ENCODE assay signal across 19 cellular contexts in genomic region chr21:45434645-45435217, GRCh38. TPM values are rescaled to one million over a fixed set of nuclear protein-coding genes. Genes with fewer than 3 reads are reported as not detected.
DNase-seq lines count a peak whose midpoint lies in the region; ATAC-seq and TF ChIP-seq lines count a peak whose summit lies in the region.
"Had no signal": no experiment of that assay in that cellular context is flagged by ENCODE, and none has a peak within 500 bp of the region (broad histone marks: within the 10 kb centered on the region; RNA-seq: fewer than 3 reads in every experiment).

No MANE protein-coding gene starts in this region.

- H3K4me1 Mint-ChIP-seq in H9 = peaks cover 53 to 55% of the 10 kb centered on the region in 2 experiments

- no peak overlapping the region for H3K56ac ChIP-seq in H9 (ENCODE audit: insufficient read length, low read depth, low read length)

- H2BK20ac ChIP-seq in H9 (ENCODE audit: low read depth, low read length, poor library complexity, severe bottlenecking) = no peak overlapping the region

- BruUV-seq in Panc1 (replicated peaks; lab: Mats Ljungman, UMichigan) = no TSS peak

- H2BK15ac ChIP-seq in H9 (ENCODE audit: low read depth, low read length) (no peak overlapping the region), mesenchymal stem cell (ENCODE audit: low read depth, poor library complexity, severe bottlenecking) (peak overlapping the region; percentile 23)

- no peak overlapping the region for H3K23ac ChIP-seq in H9 (ENCODE audit: insufficient read length, low read depth, low read length)
- no peak overlapping the region for H3K23ac ChIP-seq in mesenchymal stem cell (ENCODE audit: low read length in 2 of 2)

- no peak overlapping the region for H4K8ac ChIP-seq in H9 (replicated peaks; ENCODE audit: insufficient read length, low read depth, low read length)
- no peak overlapping the region for H4K8ac ChIP-seq in mesenchymal stem cell (ENCODE audit: low read length)

- H3K4me2 ChIP-seq in H9 (ENCODE audit: insufficient read depth, insufficient read length, low read length) (no peak overlapping the region), mesenchymal stem cell (ENCODE audit: low read length, poor library complexity, severe bottlenecking) (no peak overlapping the region)
- H3K4me2 ChIP-seq: PC-9, SK-N-SH had no signal

- no peak overlapping the region for H4K91ac ChIP-seq in H9 (ENCODE audit: insufficient read length, low read depth, low read length)
- peak overlapping the region; percentile 52 for H4K91ac ChIP-seq in mesenchymal stem cell (ENCODE audit: low read length)

- POLR2A ChIA-PET in Panc1 (lab: Charles Lee) = no interaction called here

- CTCF ChIA-PET in Panc1 (lab: Charles Lee) = no interaction called here

- H3K36me3 ChIP-seq in Panc1 (ENCODE audit: control insufficient read depth, insufficient read depth, low read length) (no peaks in the 10 kb centered on the region), mesenchymal stem cell (ENCODE audit: control insufficient read depth in 1 of 2, insufficient read depth in 2 of 2, low read depth in 1 of 2, low read length in 2 of 2) (peaks cover 0 to 43% of the 10 kb centered on the region in 2 experiments), tibial artery (no peaks in the 10 kb centered on the region)

- no peak overlapping the region for H2BK120ac ChIP-seq in H9 (ENCODE audit: low read depth, low read length, poor library complexity, severe bottlenecking)
- H2BK120ac ChIP-seq in mesenchymal stem cell (ENCODE audit: low read depth, low read length) = no peak overlapping the region

- H3K14ac ChIP-seq in H9 (ENCODE audit: insufficient read depth, low read length) (no peak overlapping the region), mesenchymal stem cell (ENCODE audit: low read length in 2 of 2) (no peak overlapping the region)

- no peak for TF ChIP-seq CTCF in H9 (conservative IDR thresholded peaks at IDR 0.05)
- TF ChIP-seq CTCF in Panc1 (IDR thresholded peaks at IDR 0.05) = no peak
- no peak for TF ChIP-seq CTCF in tibial artery (IDR thresholded peaks at IDR 0.05)

- H2AFZ ChIP-seq in H9 (ENCODE audit: low read length) (no peak overlapping the region), mesenchymal stem cell (ENCODE audit: low read depth, low read length) (no peak overlapping the region)
- H2AFZ ChIP-seq: PC-9 had no signal

- H2AK5ac ChIP-seq in H9 (ENCODE audit: insufficient read length, low read length) (no peak overlapping the region), mesenchymal stem cell (ENCODE audit: low read length, severe bottlenecking) (no peak overlapping the region)

- no peak overlapping the region for H3K4me3 Mint-ChIP-seq in H9
- H3K4me3 Mint-ChIP-seq: CD4-positive, alpha-beta memory T cell had no signal

- no peak for DNase-seq in H9
- DNase-seq in Panc1 (ENCODE audit: low read depth, low spot score) = no peak
- no peak for DNase-seq in mesenchymal stem cell
- DNase-seq in tibial artery = no peak
- no peak for DNase-seq in RPMI8226
- no peak for DNase-seq in COR-L47 (lab: John Stamatoyannopoulos, UW)
- DNase-seq: Calu3, DMS153, GOT3, KBM-7, NCI-H1092 treated with DMSO at 0.1 percent for 48 hours, NCI-H1436 treated with DMSO at 0.1 percent for 48 hours, NCI-H1930, NCI-H510A, PC-9, SIG-M5, SK-N-SH had no signal

- H4K5ac ChIP-seq in H9 (ENCODE audit: insufficient read length, low read depth, low read length) = no peak overlapping the region

- WGBS in H9 (ENCODE audit: extremely low coverage, insufficient read length, low lambda C conversion rate) = no CpG with 5 or more reads among the region's 17 CpGs
- WGBS in mesenchymal stem cell = 92% methylated on average over 14 of the region's 17 CpGs

- peak overlapping the region in 2 of 3 experiments; percentile 72 to 91; a peak in 4 of 7 replicates for H3K27ac Mint-ChIP-seq in H9

- H3K36me3 Mint-ChIP-seq in H9 (ENCODE audit: insufficient read depth in 1 of 3, low read depth in 3 of 3) = peaks cover 0 to 5% (median 5%) of the 10 kb centered on the region in 3 experiments; a peak in 4 of 7 replicates
- H3K36me3 Mint-ChIP-seq: CD4-positive, alpha-beta memory T cell had no signal

- no peaks in the 10 kb centered on the region for H3K9me3 ChIP-seq in H9 (ENCODE audit: control insufficient read depth, low read depth, low read length)
- H3K9me3 ChIP-seq in Panc1 (ENCODE audit: control insufficient read depth, insufficient read depth, low read depth, low read length) = no peaks in the 10 kb centered on the region
- no peaks in the 10 kb centered on the region for H3K9me3 ChIP-seq in mesenchymal stem cell (ENCODE audit: control insufficient read depth, low read length)
- no peaks in the 10 kb centered on the region for H3K9me3 ChIP-seq in tibial artery
- H3K9me3 ChIP-seq: SK-N-SH had no signal

- H2BK12ac ChIP-seq in H9 (ENCODE audit: insufficient read length, low read depth, low read length) (no peak overlapping the region), mesenchymal stem cell (ENCODE audit: low read length in 2 of 2) (no peak overlapping the region)

- ATAC-seq in Panc1 = no peak
- no peak for ATAC-seq in HG03159 (IDR thresholded peaks at IDR 0.05; ENCODE audit: unreplicated experiment)

- intact Hi-C loops in Panc1 (cut with micrococcal nuclease; ENCODE audit: unreplicated experiment) (no loop called here), tibial artery (cut with DNase I; ENCODE audit: low total_unique reads) (loop anchor here (5.0 kb wide), 2 partner anchors 47 to 127 kb away; no protein-coding TSS in a partner anchor)

- H3K4me3 ChIP-seq in Panc1 (ENCODE audit: low read depth in 2 of 2, low read length in 2 of 2) (no peak overlapping the region), mesenchymal stem cell (ENCODE audit: insufficient read depth in 1 of 2, low read depth in 1 of 2, low read length in 2 of 2) (no peak overlapping the region), tibial artery (no peak overlapping the region)
- H3K4me3 ChIP-seq: PC-9 had no signal

- H3K27ac ChIP-seq in H9 (ENCODE audit: insufficient read length, low read depth, low read length) (no peak overlapping the region), Panc1 (ENCODE audit: low read length) (peak overlapping the region; percentile 77), mesenchymal stem cell (ENCODE audit: low read length, poor library complexity, severe bottlenecking) (no peak overlapping the region), tibial artery (peak overlapping the region; percentile 64 to 98)
- H3K27ac ChIP-seq: PC-9 had no signal

- no peak overlapping the region for H3K18ac ChIP-seq in H9 (ENCODE audit: insufficient read length, low read depth, low read length)
- H3K18ac ChIP-seq in mesenchymal stem cell (ENCODE audit: low read depth in 1 of 2, low read length in 2 of 2) = no peak overlapping the region

- in situ Hi-C loops in Panc1 (cut with HindIII; ENCODE audit: low pct_unique_long_range_greater_than_20kb, low sequenced_read_pairs) = no loop called here

- no peaks in the 10 kb centered on the region for H4K20me1 ChIP-seq in H9 (ENCODE audit: control insufficient read depth, insufficient read depth, insufficient read length)

- H3K9ac ChIP-seq in H9 (ENCODE audit: extremely low read depth, insufficient read length, low read length) = no peak overlapping the region
- H3K9ac ChIP-seq in mesenchymal stem cell (ENCODE audit: low read length) = no peak overlapping the region
- H3K9ac ChIP-seq: SK-N-SH had no signal

- H3K79me1 ChIP-seq in H9 (ENCODE audit: insufficient read depth, low read depth, low read length, poor library complexity, severe bottlenecking) (no peaks in the 10 kb centered on the region), mesenchymal stem cell (replicated peaks; ENCODE audit: low read length, poor library complexity, severe bottlenecking) (peaks cover 5% of the 10 kb centered on the region)

- no peaks in the 10 kb centered on the region for H3K27me3 ChIP-seq in H9 (ENCODE audit: insufficient read depth, low read length)
- no peaks in the 10 kb centered on the region for H3K27me3 ChIP-seq in Panc1 (ENCODE audit: control insufficient read depth, insufficient read depth, low read length)
- no peaks in the 10 kb centered on the region for H3K27me3 ChIP-seq in mesenchymal stem cell (ENCODE audit: control insufficient read depth in 1 of 2, insufficient read depth in 1 of 2, low read length in 2 of 2)
- H3K27me3 ChIP-seq in tibial artery = no peaks in the 10 kb centered on the region

- no peaks in the 10 kb centered on the region; a peak in 1 of 5 replicates for H3K9me3 Mint-ChIP-seq in H9

- H2BK5ac ChIP-seq in H9 (ENCODE audit: insufficient read length, low read length) (no peak overlapping the region), mesenchymal stem cell (ENCODE audit: low read depth, low read length, poor library complexity, severe bottlenecking) (no peak overlapping the region)

- no peaks in the 10 kb centered on the region for H3K23me2 ChIP-seq in H9 (ENCODE audit: insufficient read length, low read depth, low read length, poor library complexity, severe bottlenecking)

- H3K79me2 ChIP-seq in H9 (ENCODE audit: insufficient read depth, low read length) = peaks cover 31% of the 10 kb centered on the region; the same call in 1 of the 2 replicates

- no peak overlapping the region for H3K4ac ChIP-seq in H9 (ENCODE audit: low read depth, low read length)
- peak overlapping the region in 1 of 2 experiments; percentile 24 for H3K4ac ChIP-seq in mesenchymal stem cell (ENCODE audit: low read depth in 1 of 2, low read length in 2 of 2)

- no peak overlapping the region for H3T11ph ChIP-seq in H9 (ENCODE audit: low read length)

- no peaks in the 10 kb centered on the region; the same call in 1 of the 2 replicates for H3K27me3 Mint-ChIP-seq in H9 (ENCODE audit: low read depth)

- H3K4me1 ChIP-seq in H9 (ENCODE audit: insufficient read depth, low read length) (no peaks in the 10 kb centered on the region; the same call in 1 of the 2 replicates), Panc1 (ENCODE audit: control insufficient read depth, insufficient read depth, low read length) (peaks cover 74% of the 10 kb centered on the region), mesenchymal stem cell (ENCODE audit: control insufficient read depth, insufficient read depth, low read depth, low read length) (peaks cover 82% of the 10 kb centered on the region), tibial artery (peaks cover 4 to 84% (median 76%) of the 10 kb centered on the region in 4 donors)

RNA-seq across cellular contexts. Expression of gene COL18A1, which starts 29.8 kb away (rescaled TPM):
- 232 and 234 TPM in 2 replicates for total RNA-seq in H9 (2021)
- 676 TPM for total RNA-seq in Panc1 (2021; ENCODE audit: unreplicated experiment)
- polyA plus RNA-seq in Panc1 (2012; ENCODE audit: insufficient read length) = 1,186 TPM
- polyA plus RNA-seq in mesenchymal stem cell (2013, experiment 1 of 2) = 330 TPM
- 322 TPM for polyA plus RNA-seq in mesenchymal stem cell (2013, experiment 2 of 2)

Comparison
In these comparisons a context has a peak if more than half of its experiments do, and no peak if none do; other contexts are left out.
1. H3K27ac ChIP-seq: peak in Panc1 (single experiment) and tibial artery (2 of 2); none in H9 (single experiment) and mesenchymal stem cell (single experiment).